ENCODE assay signal across 19 cellular contexts in genomic region chr21:15695241-15695640, GRCh38. TPM values are rescaled to one million over a fixed set of nuclear protein-coding genes. Genes with fewer than 3 reads are reported as not detected.
DNase-seq lines count a peak whose midpoint lies in the region; ATAC-seq and TF ChIP-seq lines count a peak whose summit lies in the region.
"Had no signal": no experiment of that assay in that cellular context is flagged by ENCODE, and none has a peak within 500 bp of the region (broad histone marks: within the 10 kb centered on the region; RNA-seq: fewer than 3 reads in every experiment).

No MANE protein-coding gene starts in this region.

- H3K9me3 ChIP-seq in GM23248 (ENCODE audit: low read depth) (no peaks in the 10 kb centered on the region), osteoblast (ENCODE audit: low read depth, low read length) (no peaks in the 10 kb centered on the region)
- H3K9me3 ChIP-seq: Caco-2 had no signal

- no peaks in the 10 kb centered on the region for H3K9me2 ChIP-seq in GM23248 (ENCODE audit: insufficient read depth)

- H4K20me1 ChIP-seq in GM23248 (ENCODE audit: insufficient read depth) (no peaks in the 10 kb centered on the region), osteoblast (ENCODE audit: insufficient read depth, low read length) (no peaks in the 10 kb centered on the region)
- H4K20me1 ChIP-seq: BLaER1 treated with 17β-estradiol and CSF1 and Interleukin-3, amounts not matched to agents 10 nM and 100 nM had no signal

- H2AFZ ChIP-seq in GM23248 (no peak overlapping the region), osteoblast (ENCODE audit: low read length) (no peak overlapping the region)

- in situ Hi-C loops in GM23248 (cut with MboI), result no loop called here

- no peak for TF ChIP-seq CTCF in VCaP (conservative IDR thresholded peaks at IDR 0.05)
- TF ChIP-seq CTCF in fibroblast of mammary gland (conservative IDR thresholded peaks at IDR 0.05; ENCODE audit: control insufficient read depth, insufficient read depth, low read depth, low read length), result no peak
- TF ChIP-seq CTCF in osteoblast (IDR thresholded peaks at IDR 0.05; ENCODE audit: extremely low read depth, low read depth, low read length), result no peak

- H3F3A ChIP-seq in GM23248 (ENCODE audit: insufficient read depth), result no peaks in the 10 kb centered on the region

- H3K4me3 ChIP-seq in GM23248 (no peak overlapping the region), fibroblast of mammary gland (ENCODE audit: control insufficient read depth, low read depth, low read length) (no peak overlapping the region), osteoblast (ENCODE audit: insufficient read depth, low read length) (no peak overlapping the region)
- H3K4me3 ChIP-seq: BLaER1 treated with 17β-estradiol and CSF1 and Interleukin-3, amounts not matched to agents 10 nM and 100 nM had no signal

- H3K36me3 ChIP-seq in GM23248 (ENCODE audit: low read depth), result no peaks in the 10 kb centered on the region
- no peaks in the 10 kb centered on the region for H3K36me3 ChIP-seq in osteoblast (ENCODE audit: insufficient read depth, low read length)
- H3K36me3 ChIP-seq: BLaER1 treated with 17β-estradiol and CSF1 and Interleukin-3, amounts not matched to agents 10 nM and 100 nM had no signal

- 48 to 50% methylated on average over 1 of the region's 1 CpG for WGBS in GM23248 (ENCODE audit: low coverage in 1 of 2, low lambda C conversion rate in 2 of 2, missing lambda C conversion rate in 2 of 2), 2 experiments

- ATAC-seq in HG03342 (IDR thresholded peaks at IDR 0.05; ENCODE audit: unreplicated experiment), result no peak
- no peak for ATAC-seq in GM19452 (IDR thresholded peaks at IDR 0.05; ENCODE audit: unreplicated experiment)
- ATAC-seq: CD8-positive, alpha-beta T cell had no signal

- H3K9ac ChIP-seq in GM23248, result no peak overlapping the region
- H3K9ac ChIP-seq: BLaER1 treated with 17β-estradiol and CSF1 and Interleukin-3, amounts not matched to agents 10 nM and 100 nM had no signal

- peak; percentile 64 for DNase-seq in GM23248
- peak; percentile 31 for DNase-seq in fibroblast of mammary gland (ENCODE audit: low read depth)
- peak; percentile 66 for DNase-seq in osteoblast (ENCODE audit: insufficient read length, low spot score, missing footprints)
- no peak for DNase-seq in foreskin melanocyte
- no peak for DNase-seq in islet precursor cell
- DNase-seq: 8988T; ACHN; AML-193; Caco-2; Calu3; CD4-positive, alpha-beta T cell; CD8-positive, alpha-beta T cell; DMS79 treated with DMSO at 0.1 percent for 48 hours; GF-D8 had no signal

- H3K27me3 ChIP-seq in GM23248 (replicated peaks; ENCODE audit: insufficient read depth) (no peaks in the 10 kb centered on the region), osteoblast (ENCODE audit: insufficient read depth, low read length) (no peaks in the 10 kb centered on the region)
- H3K27me3 ChIP-seq: BLaER1 treated with 17β-estradiol and CSF1 and Interleukin-3, amounts not matched to agents 10 nM and 100 nM had no signal

- H3K4me2 ChIP-seq in GM23248 (ENCODE audit: unreplicated experiment) (no peak overlapping the region), osteoblast (ENCODE audit: insufficient read depth, low read length) (no peak overlapping the region)
- H3K4me2 ChIP-seq: BLaER1 treated with 17β-estradiol and CSF1 and Interleukin-3, amounts not matched to agents 10 nM and 100 nM had no signal

- H3K27ac ChIP-seq in GM23248, result no peak overlapping the region
- H3K27ac ChIP-seq in VCaP, result peak overlapping the region; percentile 26
- no peak overlapping the region for H3K27ac ChIP-seq in osteoblast (ENCODE audit: low read depth, low read length)
- H3K27ac ChIP-seq: BLaER1 treated with 17β-estradiol and CSF1 and Interleukin-3, amounts not matched to agents 10 nM and 100 nM; C4-2B had no signal

- peaks cover 13% of the 10 kb centered on the region for H3K4me1 ChIP-seq in GM23248 (ENCODE audit: insufficient read depth)
- H3K4me1 ChIP-seq in osteoblast (ENCODE audit: insufficient read depth, low read length), result no peaks in the 10 kb centered on the region

- H3K79me2 ChIP-seq in GM23248 (ENCODE audit: insufficient read depth), result no peaks in the 10 kb centered on the region
- H3K79me2 ChIP-seq in osteoblast (ENCODE audit: insufficient read depth, low read length), result no peaks in the 10 kb centered on the region

RNA-seq across cellular contexts. Expression of gene USP25, which starts 34.5 kb away (rescaled TPM):
- 36.0 and 41.5 TPM in 2 replicates for total RNA-seq in GM23248 (2014; rRNA removed; shearing (Covaris generic))
- 5.8 and 8.0 TPM in 2 replicates for polyA plus RNA-seq in GM23248 (2016; fragmentation: Nextera tagmentation; extraction: Ambion mirVana)
- 55.1 and 56.1 TPM in 2 replicates for total RNA-seq in osteoblast

Comparison
In these comparisons a context has a peak if more than half of its experiments do, and no peak if none do; other contexts are left out.
1. DNase-seq: peak in GM23248 (single experiment), fibroblast of mammary gland (single experiment) and osteoblast (single experiment); none in foreskin melanocyte (single experiment) and islet precursor cell (single experiment).